In the genomic region with DNA sequence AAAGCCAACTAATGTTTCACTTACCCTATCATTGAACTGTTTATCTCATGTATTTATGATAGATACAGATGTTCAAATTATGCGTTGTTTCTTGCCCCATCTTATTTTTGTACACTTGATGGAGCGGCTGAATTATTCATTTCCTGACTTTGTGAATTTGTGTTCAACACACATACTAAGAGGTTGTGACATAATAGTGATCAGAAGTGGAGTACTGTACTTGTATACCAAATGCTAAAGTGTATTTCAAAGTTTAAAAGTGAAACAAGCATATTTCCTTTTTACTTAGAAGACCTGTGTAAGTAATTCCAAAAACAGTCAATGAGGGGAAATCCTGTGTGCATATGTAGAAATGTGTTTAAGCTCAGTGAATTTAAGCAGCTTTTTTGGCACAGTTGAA, we compare ENCODE assay signal across 8 cellular contexts. TPM values are rescaled to one million over a fixed set of nuclear protein-coding genes. Genes with fewer than 3 reads are reported as not detected.
DNase-seq lines count a peak whose midpoint lies in the region; ATAC-seq and TF ChIP-seq lines count a peak whose summit lies in the region.

No MANE protein-coding gene starts in this region.

- H3K9ac ChIP-seq in PC-3 (ENCODE audit: low read length): peak overlapping the region; percentile 97

- no TSS peak for BruUV-seq in Caco-2 (replicated peaks; lab: Mats Ljungman, UMichigan)
- no TSS peak for BruUV-seq in PC-3 (replicated peaks; lab: Mats Ljungman, UMichigan)

- H3K27me3 ChIP-seq in Caco-2 (replicated peaks; ENCODE audit: control insufficient read depth, insufficient read depth, low read length): no peaks in the 10 kb centered on the region
- H3K27me3 ChIP-seq in PC-3 (ENCODE audit: low read length): no peaks in the 10 kb centered on the region
- no peaks in the 10 kb centered on the region for H3K27me3 ChIP-seq in ovary

- TF ChIP-seq CTCF in Caco-2 (IDR thresholded peaks at IDR 0.05; ENCODE audit: insufficient read depth in 1 of 2, low read depth in 1 of 2, low read length in 1 of 2, severe bottlenecking in 1 of 2, unreplicated experiment in 1 of 2) (no peak), PC-3 (conservative IDR thresholded peaks at IDR 0.05; ENCODE audit: low read depth, low read length) (no peak), endothelial cell (IDR thresholded peaks at IDR 0.05; ENCODE audit: unreplicated experiment) (no peak), ovary (IDR thresholded peaks at IDR 0.05) (no peak)

- H3K4me3 Mint-ChIP-seq in Caco-2 (ENCODE audit: unreplicated experiment): peak overlapping the region; percentile 65
- peak overlapping the region; percentile 97 for H3K4me3 Mint-ChIP-seq in endothelial cell (ENCODE audit: unreplicated experiment)

- H3K4me2 ChIP-seq in PC-3 (ENCODE audit: low read length): peak overlapping the region; percentile 84

- H3K27ac ChIP-seq in PC-3 (ENCODE audit: low read length) (peak overlapping the region; percentile 52), ovary (peak overlapping the region in 1 of 2 donors; percentile 98)

- DNase-seq in Caco-2: no peak
- DNase-seq in PC-3: peak; percentile 21
- no peak for DNase-seq in endothelial cell (ENCODE audit: low spot score)
- no peak for DNase-seq in ovary
- no peak for DNase-seq in OCI-M2 (lab: John Stamatoyannopoulos, UW; ENCODE audit: unreplicated experiment)
- DNase-seq in GF-D8 (lab: John Stamatoyannopoulos, UW): no peak
- no peak for DNase-seq in NCI-H2171 treated with DMSO at 0.1 percent for 48 hours (lab: John Stamatoyannopoulos, UW)

- peak overlapping the region; percentile 61 for H3K27ac Mint-ChIP-seq in Caco-2 (ENCODE audit: unreplicated experiment)
- peak overlapping the region; percentile 98 for H3K27ac Mint-ChIP-seq in endothelial cell (ENCODE audit: unreplicated experiment)

- peaks cover 6% of the 10 kb centered on the region for H3F3A ChIP-seq in PC-3 (ENCODE audit: low read length, unreplicated experiment)

- H3K4me1 ChIP-seq in Caco-2: peaks cover 59% of the 10 kb centered on the region
- H3K4me1 ChIP-seq in PC-3 (ENCODE audit: insufficient read depth, low read length): peaks cover 23% of the 10 kb centered on the region
- H3K4me1 ChIP-seq in ovary (ENCODE audit: insufficient read depth): peaks cover 4% of the 10 kb centered on the region

- H3K4me1 Mint-ChIP-seq in Caco-2 (ENCODE audit: low read depth, unreplicated experiment) (peaks cover 51% of the 10 kb centered on the region), endothelial cell (ENCODE audit: unreplicated experiment) (peaks cover 23% of the 10 kb centered on the region)

- TF ChIP-seq EP300 in ovary (IDR thresholded peaks at IDR 0.05): no peak

- H3K27me3 Mint-ChIP-seq in Caco-2 (ENCODE audit: insufficient read depth, unreplicated experiment) (no peaks in the 10 kb centered on the region), endothelial cell (ENCODE audit: unreplicated experiment) (peaks cover 16% of the 10 kb centered on the region)

- H3K4me3 ChIP-seq in Caco-2 (ENCODE audit: low read depth, low read length): peak overlapping the region; percentile 96
- peak overlapping the region; percentile 98 for H3K4me3 ChIP-seq in PC-3 (ENCODE audit: low read length)
- peak overlapping the region; percentile 76 for H3K4me3 ChIP-seq in ovary

- ATAC-seq in PC-3: no peak
- no peak for ATAC-seq in GM18873 (IDR thresholded peaks at IDR 0.05; ENCODE audit: low FRiP score, unreplicated experiment)

- H3K79me2 ChIP-seq in PC-3 (ENCODE audit: low read length): peaks cover 52% of the 10 kb centered on the region

- POLR2A ChIA-PET in Caco-2 (lab: Charles Lee) (no interaction called here), PC-3 (lab: Charles Lee; ENCODE audit: unreplicated experiment) (interaction anchor here (0.6 kb wide), 2 partner anchors 10 to 82 kb away, joined by 6 to 9 read pairs; no protein-coding TSS in a partner anchor)

- H3K36me3 Mint-ChIP-seq in Caco-2 (ENCODE audit: insufficient read depth, unreplicated experiment) (peaks cover 66% of the 10 kb centered on the region), endothelial cell (ENCODE audit: low read depth, unreplicated experiment) (peaks cover 27% of the 10 kb centered on the region)

- peaks cover 62% of the 10 kb centered on the region for H4K20me1 ChIP-seq in PC-3 (ENCODE audit: low read length)

- no peak overlapping the region for H2AFZ ChIP-seq in PC-3 (ENCODE audit: low read length)

- no peak for TF ChIP-seq POLR2A in ovary (IDR thresholded peaks at IDR 0.05)

- H3K9me2 ChIP-seq in PC-3 (replicated peaks; ENCODE audit: low read length): no peaks in the 10 kb centered on the region

- CTCF ChIA-PET in Caco-2 (lab: Charles Lee) (interaction anchor here (0.6 kb wide), 1 partner anchor 8 kb away, joined by 3 read pairs; no protein-coding TSS in a partner anchor), PC-3 (lab: Charles Lee) (no interaction called here)

- no peaks in the 10 kb centered on the region for H3K9me3 ChIP-seq in Caco-2
- no peaks in the 10 kb centered on the region for H3K9me3 ChIP-seq in PC-3 (ENCODE audit: low read length)
- no peaks in the 10 kb centered on the region for H3K9me3 ChIP-seq in ovary

- H3K36me3 ChIP-seq in Caco-2 (ENCODE audit: control insufficient read depth, insufficient read depth, low read length): peaks cover 4% of the 10 kb centered on the region
- peaks cover 57% of the 10 kb centered on the region for H3K36me3 ChIP-seq in PC-3 (ENCODE audit: low read depth, low read length)
- no peaks in the 10 kb centered on the region for H3K36me3 ChIP-seq in ovary

- no peaks in the 10 kb centered on the region for H3K9me3 Mint-ChIP-seq in Caco-2 (ENCODE audit: unreplicated experiment)
- no peaks in the 10 kb centered on the region for H3K9me3 Mint-ChIP-seq in endothelial cell (ENCODE audit: unreplicated experiment)

- intact Hi-C loops in Caco-2 (cut with micrococcal nuclease; ENCODE audit: unreplicated experiment) (no loop called here), PC-3 (cut with micrococcal nuclease) (loop anchor here (5.0 kb wide), 1 partner anchor 236 kb away; no protein-coding TSS in a partner anchor), ovary (cut with DNase I) (loop anchor here in 1 of 4 donors (5.0 kb wide), 1 partner anchor 44 kb away; no protein-coding TSS in a partner anchor)

- 30 to 39% (median 37%) methylated on average over 2 of the region's 2 CpGs for WGBS in ovary, 3 donors

RNA-seq across cellular contexts. Expression of a gene that starts 1.8 kb away (rescaled TPM):
- 20.2 and 24.5 TPM in 2 replicates for total RNA-seq in Caco-2 (2022)
- total RNA-seq in PC-3 (2014; rRNA removed): 63.0 and 70.2 TPM in 2 replicates
- 20.5 TPM for total RNA-seq in endothelial cell (ENCODE audit: unreplicated experiment)
- total RNA-seq in ovary: 100 to 1,000 TPM in 1 of 7 donors, 10 to 100 TPM in 6; 29.2 to 194 (median 45.5) TPM
- polyA plus RNA-seq in ovary: 10 to 100 TPM in 1 of 2 donors, 1 to 10 TPM in 1; 7.5 to 18.8 TPM
